ENCODE assay signal across 8 cellular contexts in genomic region chr2:46915281-46915810, GRCh38. TPM values are rescaled to one million over a fixed set of nuclear protein-coding genes. Genes with fewer than 3 reads are reported as not detected.
DNase-seq lines count a peak whose midpoint lies in the region; ATAC-seq and TF ChIP-seq lines count a peak whose summit lies in the region.

MCFD2 (minus strand) TSS chr2:46915806; CDS start chr2:46909171, 6,635 bp downstream.

- intact Hi-C loops in heart left ventricle (cut with DNase I): loop anchor here in 5 of 10 donors (5.0 to 10.0 kb wide), 3 partner anchors 407 to 412 kb away; no protein-coding TSS in a partner anchor
- intact Hi-C loops in prostate gland (cut with DNase I): no loop called here

- peaks cover 0 to 55% (median 33%) of the 10 kb centered on the region in 12 donors for H3K4me1 ChIP-seq in heart left ventricle
- peaks cover 12% of the 10 kb centered on the region for H3K4me1 ChIP-seq in prostate gland (replicated peaks)

- 1% methylated on average over 16 to 38 of the region's 38 CpGs for WGBS in heart left ventricle, 4 donors
- WGBS in prostate gland: under 1% methylated on average over 23 of the region's 38 CpGs

- H3K9me3 Mint-ChIP-seq in activated naive CD4-positive, alpha-beta T cell treated with anti-CD3 and anti-CD28 coated beads, Interleukin-2, amount 50 U/mL, for 72 hours: no peaks in the 10 kb centered on the region

- DNase-seq in A172 (ENCODE audit: low spot score) (peak; percentile 39), GM19238 (ENCODE audit: insufficient read length, low spot score) (peak; percentile 19), heart left ventricle (peak; percentile 58 to 84 (median 66)), prostate gland (ENCODE audit: low spot score) (peak; percentile 12), activated gamma-delta T cell (lab: John Stamatoyannopoulos, UW) (no peak), NCI-H2171 treated with DMSO at 0.1 percent for 48 hours (lab: John Stamatoyannopoulos, UW) (no peak)
- no peak for DNase-seq in activated naive CD4-positive, alpha-beta T cell treated with anti-CD3 and anti-CD28 coated beads, Interleukin-2, amount 50 U/mL, for 72 hours (ENCODE audit: low spot score in 2 of 2)

- H3K36me3 ChIP-seq in heart left ventricle: peaks cover 0 to 18% (median 11%) of the 10 kb centered on the region in 9 donors
- no peaks in the 10 kb centered on the region for H3K36me3 ChIP-seq in prostate gland

- no peaks in the 10 kb centered on the region for H3K9me3 ChIP-seq in heart left ventricle
- H3K9me3 ChIP-seq in prostate gland: no peaks in the 10 kb centered on the region

- no peak for TF ChIP-seq POLR2A in heart left ventricle (IDR thresholded peaks at IDR 0.05)
- TF ChIP-seq POLR2A in prostate gland (IDR thresholded peaks at IDR 0.05): no peak

- H3K27ac Mint-ChIP-seq in activated naive CD4-positive, alpha-beta T cell treated with anti-CD3 and anti-CD28 coated beads, Interleukin-2, amount 50 U/mL, for 72 hours: peak within 1 kb of the TSS; percentile 95 to 98

- H3K27ac ChIP-seq in heart left ventricle (peak within 1 kb of the TSS; percentile 67 to 99 (median 96)), prostate gland (peak within 1 kb of the TSS; percentile 92 to 96)

- ATAC-seq in HG03565 (IDR thresholded peaks at IDR 0.05; ENCODE audit: unreplicated experiment) (peak; percentile 5), heart left ventricle (peak; percentile 9 to 58 (median 49))
- ATAC-seq in activated naive CD4-positive, alpha-beta T cell treated with anti-CD3 and anti-CD28 coated beads, Interleukin-2, amount 50 U/mL, for 72 hours: no peak

- no peak for TF ChIP-seq CTCF in heart left ventricle (IDR thresholded peaks at IDR 0.05)
- TF ChIP-seq CTCF in prostate gland (IDR thresholded peaks at IDR 0.05): no peak

- H3K36me3 Mint-ChIP-seq in activated naive CD4-positive, alpha-beta T cell treated with anti-CD3 and anti-CD28 coated beads, Interleukin-2, amount 50 U/mL, for 72 hours: peaks cover 26 to 33% of the 10 kb centered on the region in 2 donors

- no peaks in the 10 kb centered on the region for H3K27me3 ChIP-seq in heart left ventricle
- H3K27me3 ChIP-seq in prostate gland (replicated peaks; ENCODE audit: insufficient read depth): no peaks in the 10 kb centered on the region

- peak within 1 kb of the TSS; percentile 78 to 100 (median 96) for H3K4me3 ChIP-seq in heart left ventricle
- peak within 1 kb of the TSS; percentile 97 to 100 for H3K4me3 ChIP-seq in prostate gland

RNA-seq across cellular contexts. Expression of gene MCFD2, which starts in this region (rescaled TPM):
- 211 and 213 TPM in 2 replicates for total RNA-seq in A172 (2014; rRNA removed; shearing (Covaris generic))
- total RNA-seq in activated naive CD4-positive, alpha-beta T cell treated with anti-CD3 and anti-CD28 coated beads, Interleukin-2, amount 50 U/mL, for 72 hours: 10 to 100 TPM; 25.6 to 50.7 TPM
- total RNA-seq in heart left ventricle: 10 to 100 TPM; 47.4 to 88.8 (median 63.4) TPM
- polyA plus RNA-seq in heart left ventricle: 100 to 1,000 TPM in 1 of 2 donors, 10 to 100 TPM in 1; 16.1 to 113 TPM
- total RNA-seq in prostate gland: 10 to 100 TPM; 77.9 to 88.4 TPM

Comparison
In these comparisons a context has a peak if more than half of its experiments do, and no peak if none do; other contexts are left out.
1. DNase-seq: peak in A172 (single experiment), GM19238 (single experiment), heart left ventricle (5 of 5) and prostate gland (single experiment); none in activated naive CD4-positive, alpha-beta T cell treated with anti-CD3 and anti-CD28 coated beads, Interleukin-2, amount 50 U/mL, for 72 hours (0 of 2), activated gamma-delta T cell (single experiment) and NCI-H2171 treated with DMSO at 0.1 percent for 48 hours (single experiment).
2. ATAC-seq: peak in HG03565 (single experiment) and heart left ventricle (4 of 4); none in activated naive CD4-positive, alpha-beta T cell treated with anti-CD3 and anti-CD28 coated beads, Interleukin-2, amount 50 U/mL, for 72 hours (0 of 2).